ENCODE assay signal across 1 cellular context in genomic region chr15:66292261-66293084, GRCh38.
TF ChIP-seq lines count a peak whose summit lies in the region.

No MANE protein-coding gene starts in this region.

TF ChIP-seq in H1, 55 proteins besides CTCF, POLR2A, EP300 and RAD21 (continued from another document):
- TF ChIP-seq YY1 (IDR thresholded peaks at IDR 0.05; ENCODE audit: low read depth, low read length) (no peak), JUND (IDR thresholded peaks at IDR 0.05; ENCODE audit: low read length) (no peak), EGR1 (IDR thresholded peaks at IDR 0.05; ENCODE audit: borderline replicate concordance, low read depth, low read length) (no peak), CEBPB (IDR thresholded peaks at IDR 0.05; ENCODE audit: low read depth, low read length) (no peak), BCL11A (IDR thresholded peaks at IDR 0.05; ENCODE audit: low read depth in 2 of 2, low read length in 2 of 2) (no peak), TEAD4 (IDR thresholded peaks at IDR 0.05; ENCODE audit: low read depth, low read length) (no peak), TAF7 (optimal IDR thresholded peaks at IDR 0.05; ENCODE audit: borderline replicate concordance, low read depth, low read length) (no peak), FOSL1 (IDR thresholded peaks at IDR 0.05; ENCODE audit: insufficient read depth, low read depth, low read length) (no peak), POLR2AphosphoS5 (IDR thresholded peaks at IDR 0.05; ENCODE audit: low read depth, low read length) (no peak), KDM1A (IDR thresholded peaks at IDR 0.05; ENCODE audit: borderline replicate concordance, low read length) (no peak)
